In genomic region chr22:32411388-32411787, GRCh38 we compare ENCODE assay signal across 1 cellular context.
TF ChIP-seq lines count a peak whose summit lies in the region.

No MANE protein-coding gene starts in this region.

TF ChIP-seq in H1, 55 proteins besides CTCF, POLR2A, EP300 and RAD21:
- TF ChIP-seq POU5F1 (IDR thresholded peaks at IDR 0.05; ENCODE audit: low read depth, low read length) (no peak), JUND (IDR thresholded peaks at IDR 0.05; ENCODE audit: low read length) (0 out of 2 replicates have a peak, but pooled peaks have one; percentile 60)
TF ChIP-seq in H1: peak in this region for 1.
